Comparison of ENCODE assay signal across 25 cellular contexts in genomic region chr16:30623558-30624283, GRCh38. TPM values are rescaled to one million over a fixed set of nuclear protein-coding genes. Genes with fewer than 3 reads are reported as not detected.
DNase-seq lines count a peak whose midpoint lies in the region; TF ChIP-seq lines count a peak whose summit lies in the region.
"Had no signal": no experiment of that assay in that cellular context is flagged by ENCODE, and none has a peak within 500 bp of the region (broad histone marks: within the 10 kb centered on the region; RNA-seq: fewer than 3 reads in every experiment).

No MANE protein-coding gene starts in this region.

- H3K4me1 ChIP-seq in spleen (peaks cover 0 to 7% (median 4%) of the 10 kb centered on the region in 6 donors), SJCRH30 (peaks cover 14% of the 10 kb centered on the region)

- peak; percentile 12 for DNase-seq in NCI-H510A treated with DMSO at 0.1 percent for 48 hours (lab: John Stamatoyannopoulos, UW)
- no peak for DNase-seq in NCI-H510A (lab: John Stamatoyannopoulos, UW)
- peak; percentile 21 for DNase-seq in fibroblast of villous mesenchyme (ENCODE audit: low read depth)
- peak; percentile 7 for DNase-seq in spleen
- DNase-seq in NCI-H1436 treated with DMSO at 0.1 percent for 48 hours (lab: John Stamatoyannopoulos, UW): no peak
- no peak for DNase-seq in SJCRH30
- DNase-seq: activated CD4-positive, alpha-beta T cell treated with anti-CD3 and anti-CD28 coated beads for 1 hour; activated CD8-positive, alpha-beta memory T cell treated with anti-CD3 and anti-CD28 coated beads for 24 hours; activated naive CD4-positive, alpha-beta T cell; activated T-cell treated with anti-CD3 and anti-CD28 coated beads, Interleukin-2, amount 50 U/mL, for 4 hours; adrenal gland; AML-193; brain microvascular endothelial cell; CD8-positive, alpha-beta T cell; HCEC 1CT; KG1; kidney glomerular epithelial cell; NCI-H1694; NCI-H2171; NCI-H69; nucleus accumbens; stimulated activated CD4-positive, alpha-beta T cell treated with anti-CD3 and anti-CD28 coated beads, Interleukin-4, amount 100 ng/mL, for 24 hours; transverse colon had no signal

- H3K4me3 ChIP-seq in fibroblast of villous mesenchyme (ENCODE audit: low read depth, low read length): no peak overlapping the region
- H3K4me3 ChIP-seq in spleen: no peak overlapping the region
- H3K4me3 ChIP-seq in SJCRH30: no peak overlapping the region
- H3K4me3 ChIP-seq: adrenal gland, GM12878, transverse colon had no signal

- H3K36me3 ChIP-seq in spleen (no peaks in the 10 kb centered on the region), SJCRH30 (no peaks in the 10 kb centered on the region)
- H3K36me3 ChIP-seq: adrenal gland, brain microvascular endothelial cell, transverse colon had no signal

- H3K27ac ChIP-seq in spleen (no peak overlapping the region), SJCRH30 (no peak overlapping the region)
- H3K27ac ChIP-seq: 22Rv1, adrenal gland, brain microvascular endothelial cell, transverse colon had no signal

- H3K27me3 ChIP-seq in spleen (replicated peaks in 1 of 7) (no peaks in the 10 kb centered on the region), SJCRH30 (no peaks in the 10 kb centered on the region)
- H3K27me3 ChIP-seq: adrenal gland, brain microvascular endothelial cell, transverse colon had no signal

- 76 to 84% (median 82%) methylated on average over 9 to 10 of the region's 10 CpGs for WGBS in spleen, 5 donors

- TF ChIP-seq POLR2A in spleen (IDR thresholded peaks at IDR 0.05): no peak

- H3K9me3 ChIP-seq in spleen (no peaks in the 10 kb centered on the region), SJCRH30 (replicated peaks) (0 out of 2 replicates have a peak, but pooled peaks cover 6% of the 10 kb centered on the region)
- H3K9me3 ChIP-seq: adrenal gland, transverse colon had no signal

- TF ChIP-seq CTCF in fibroblast of villous mesenchyme (IDR thresholded peaks at IDR 0.05; ENCODE audit: insufficient read depth, low read depth, low read length) (no peak), spleen (IDR thresholded peaks at IDR 0.05 in 8 of 11, conservative IDR thresholded peaks at IDR 0.05 in 3 of 11) (no peak)

- intact Hi-C loops in spleen (cut with DNase I; ENCODE audit: low total_unique reads): no loop called here

RNA-seq across cellular contexts. Expression of gene ZNF689, which starts 13.5 kb away (rescaled TPM):
- total RNA-seq in fibroblast of villous mesenchyme (6.9 and 7.4 TPM in 2 replicates), spleen (10 to 100 TPM in 5 of 7 donors, 1 to 10 TPM in 2; 6.3 to 14.6 (median 11.4) TPM)
- 1 to 10 TPM; 3.5 to 5.0 (median 3.7) TPM for polyA plus RNA-seq in spleen
- total RNA-seq in SJCRH30 (2014; rRNA removed; shearing (Covaris generic)): 15.6 and 16.4 TPM in 2 replicates

RNA-seq across cellular contexts. Expression of gene PRR14, which starts 27.0 kb away (rescaled TPM):
- 5.2 and 5.6 TPM in 2 replicates for total RNA-seq in fibroblast of villous mesenchyme
- total RNA-seq in spleen: 10 to 100 TPM; 51.2 to 77.8 (median 61.8) TPM
- 100 to 1,000 TPM in 2 of 3 donors, 10 to 100 TPM in 1; 68.4 to 178 (median 148) TPM for polyA plus RNA-seq in spleen
- 10.5 and 12.7 TPM in 2 replicates for total RNA-seq in SJCRH30 (2014; rRNA removed; shearing (Covaris generic))

RNA-seq across cellular contexts. Expression of gene FBRS, which starts 34.5 kb away (rescaled TPM):
- total RNA-seq in fibroblast of villous mesenchyme (30.2 and 30.3 TPM in 2 replicates), spleen (100 to 1,000 TPM in 4 of 7 donors, 10 to 100 TPM in 3; 47.5 to 118 (median 102) TPM)
- 10 to 100 TPM; 25.8 to 62.7 (median 43.7) TPM for polyA plus RNA-seq in spleen
- total RNA-seq in SJCRH30 (2014; rRNA removed; shearing (Covaris generic)): 17.6 and 21.1 TPM in 2 replicates

RNA-seq across cellular contexts. Expression of gene ZNF785, which starts 38.2 kb away (rescaled TPM):
- total RNA-seq in fibroblast of villous mesenchyme: 9.7 and 13.0 TPM in 2 replicates
- 10 to 100 TPM; 16.5 to 22.1 (median 18.6) TPM for total RNA-seq in spleen
- polyA plus RNA-seq in spleen: 1 to 10 TPM; 3.1 to 7.1 (median 3.5) TPM
- 13.1 and 18.2 TPM in 2 replicates for total RNA-seq in SJCRH30 (2014; rRNA removed; shearing (Covaris generic))

RNA-seq across cellular contexts. Expression of gene ZNF688, which starts 52.2 kb away (rescaled TPM):
- total RNA-seq in fibroblast of villous mesenchyme (6.5 and 12.9 TPM in 2 replicates), spleen (10 to 100 TPM; 10.7 to 26.3 (median 19.7) TPM)
- polyA plus RNA-seq in spleen: 10 to 100 TPM; 27.5 to 43.5 (median 40.8) TPM
- total RNA-seq in SJCRH30 (2014; rRNA removed; shearing (Covaris generic)): 4.2 and 4.3 TPM in 2 replicates

Comparison
In these comparisons a context has a peak if more than half of its experiments do, and no peak if none do; other contexts are left out.
1. DNase-seq: peak in NCI-H510A treated with DMSO at 0.1 percent for 48 hours (single experiment), fibroblast of villous mesenchyme (single experiment) and spleen (single experiment); none in NCI-H510A (single experiment), NCI-H1436 treated with DMSO at 0.1 percent for 48 hours (single experiment) and SJCRH30 (0 of 2).